ENCODE assay signal across 26 cellular contexts in genomic region chr1:189606047-189606446, GRCh38.
"Had no signal": no experiment of that assay in that cellular context is flagged by ENCODE, and none has a peak within 500 bp of the region (broad histone marks: within the 10 kb centered on the region; RNA-seq: fewer than 3 reads in every experiment).

No MANE protein-coding gene starts in this region.

- H3K4me1 ChIP-seq: esophagus muscularis mucosa, gastroesophageal sphincter, heart left ventricle, neural progenitor cell, parathyroid adenoma, spleen, tibial nerve, upper lobe of left lung had no signal

- H3K9me3 Mint-ChIP-seq: nephron; neural progenitor cell; stimulated activated naive B cell treated with anti-CD40 and anti-IgM and Interleukin-4, amounts not matched to agents 10 μg/mL and 1 μg/mL and 100 μg/mL, for 72 hours had no signal

- H3K79me2 ChIP-seq: parathyroid adenoma had no signal

- DNase-seq: dorsolateral prefrontal cortex; effector CD4-positive, alpha-beta T cell; foreskin keratinocyte; heart left ventricle; hippocampal formation; immature natural killer cell; islet precursor cell; kidney glomerular epithelial cell; mesendoderm; midbrain; naive thymus-derived CD4-positive, alpha-beta T cell; right cardiac atrium; spleen; stimulated activated CD4-positive, alpha-beta T cell treated with anti-CD3 and anti-CD28 coated beads, Interleukin-2, amount 100 ng/mL, for 48 hours; stimulated activated naive B cell treated with anti-CD40 and anti-IgM and Interleukin-4, amounts not matched to agents 10 μg/mL and 1 μg/mL and 100 μg/mL, for 72 hours; upper lobe of left lung had no signal

- H3K4me1 Mint-ChIP-seq: immature natural killer cell; naive thymus-derived CD4-positive, alpha-beta T cell; nephron; neural progenitor cell; stimulated activated naive B cell treated with anti-CD40 and anti-IgM and Interleukin-4, amounts not matched to agents 10 μg/mL and 1 μg/mL and 100 μg/mL, for 72 hours had no signal

- H3K4me2 ChIP-seq: neural progenitor cell had no signal

- H3K36me3 ChIP-seq: esophagus muscularis mucosa, gastroesophageal sphincter, heart left ventricle, neural progenitor cell, spleen, thoracic aorta, tibial nerve, upper lobe of left lung had no signal

- H3K27ac ChIP-seq: dorsolateral prefrontal cortex, esophagus muscularis mucosa, foreskin keratinocyte, gastroesophageal sphincter, heart left ventricle, neural progenitor cell, parathyroid adenoma, skin epidermis, spleen, thoracic aorta, tibial nerve, upper lobe of left lung had no signal

- H3K36me3 Mint-ChIP-seq: immature natural killer cell; naive thymus-derived CD4-positive, alpha-beta T cell; neural progenitor cell; stimulated activated naive B cell treated with anti-CD40 and anti-IgM and Interleukin-4, amounts not matched to agents 10 μg/mL and 1 μg/mL and 100 μg/mL, for 72 hours had no signal

- H2AFZ ChIP-seq: neural progenitor cell, parathyroid adenoma had no signal

- H3K4me3 ChIP-seq: dorsolateral prefrontal cortex, esophagus muscularis mucosa, gastroesophageal sphincter, heart left ventricle, neural progenitor cell, skin epidermis, spleen, thoracic aorta, tibial nerve, upper lobe of left lung had no signal

- H3K9me3 ChIP-seq: thoracic aorta, tibial nerve, upper lobe of left lung had no signal

- H3K27me3 ChIP-seq: dorsolateral prefrontal cortex, esophagus muscularis mucosa, foreskin keratinocyte, gastroesophageal sphincter, heart left ventricle, neural progenitor cell, spleen, tibial nerve, upper lobe of left lung had no signal

- H3K27ac Mint-ChIP-seq: immature natural killer cell; naive thymus-derived CD4-positive, alpha-beta T cell; nephron; neural progenitor cell; progenitor cell of endocrine pancreas; stimulated activated naive B cell treated with anti-CD40 and anti-IgM and Interleukin-4, amounts not matched to agents 10 μg/mL and 1 μg/mL and 100 μg/mL, for 72 hours; stimulated activated naive CD8-positive, alpha-beta T cell treated with anti-CD3 and anti-CD28 coated beads, Interleukin-15, Interleukin-2, amounts not matched to agents 100 ng/mL and 50 ng/mL, for 24 hours had no signal

- H3K27me3 Mint-ChIP-seq: naive thymus-derived CD4-positive, alpha-beta T cell; progenitor cell of endocrine pancreas; stimulated activated naive B cell treated with anti-CD40 and anti-IgM and Interleukin-4, amounts not matched to agents 10 μg/mL and 1 μg/mL and 100 μg/mL, for 72 hours; stimulated activated naive CD8-positive, alpha-beta T cell treated with anti-CD3 and anti-CD28 coated beads, Interleukin-15, Interleukin-2, amounts not matched to agents 100 ng/mL and 50 ng/mL, for 24 hours had no signal

- H3K4me3 Mint-ChIP-seq: immature natural killer cell; naive thymus-derived CD4-positive, alpha-beta T cell; nephron; neural progenitor cell; stimulated activated naive B cell treated with anti-CD40 and anti-IgM and Interleukin-4, amounts not matched to agents 10 μg/mL and 1 μg/mL and 100 μg/mL, for 72 hours; stimulated activated naive CD8-positive, alpha-beta T cell treated with anti-CD3 and anti-CD28 coated beads, Interleukin-15, Interleukin-2, amounts not matched to agents 100 ng/mL and 50 ng/mL, for 24 hours had no signal

- ATAC-seq: foreskin keratinocyte; gastroesophageal sphincter; heart left ventricle; naive thymus-derived CD4-positive, alpha-beta T cell; right cardiac atrium; stimulated activated naive B cell treated with anti-CD40 and anti-IgM and Interleukin-4, amounts not matched to agents 10 μg/mL and 1 μg/mL and 100 μg/mL, for 72 hours had no signal

- H3K9ac ChIP-seq: neural progenitor cell, parathyroid adenoma had no signal
